ENCODE assay signal across 1 cellular context in genomic region chr7:128024154-128024553, GRCh38.
TF ChIP-seq lines count a peak whose summit lies in the region.

No MANE protein-coding gene starts in this region.

TF ChIP-seq in SK-N-SH treated with all-trans-retinoic acid at 6 μM for 48 hours, 23 proteins besides CTCF, POLR2A, EP300 and RAD21 (continued from another document):
- TF ChIP-seq, protein P1, sequence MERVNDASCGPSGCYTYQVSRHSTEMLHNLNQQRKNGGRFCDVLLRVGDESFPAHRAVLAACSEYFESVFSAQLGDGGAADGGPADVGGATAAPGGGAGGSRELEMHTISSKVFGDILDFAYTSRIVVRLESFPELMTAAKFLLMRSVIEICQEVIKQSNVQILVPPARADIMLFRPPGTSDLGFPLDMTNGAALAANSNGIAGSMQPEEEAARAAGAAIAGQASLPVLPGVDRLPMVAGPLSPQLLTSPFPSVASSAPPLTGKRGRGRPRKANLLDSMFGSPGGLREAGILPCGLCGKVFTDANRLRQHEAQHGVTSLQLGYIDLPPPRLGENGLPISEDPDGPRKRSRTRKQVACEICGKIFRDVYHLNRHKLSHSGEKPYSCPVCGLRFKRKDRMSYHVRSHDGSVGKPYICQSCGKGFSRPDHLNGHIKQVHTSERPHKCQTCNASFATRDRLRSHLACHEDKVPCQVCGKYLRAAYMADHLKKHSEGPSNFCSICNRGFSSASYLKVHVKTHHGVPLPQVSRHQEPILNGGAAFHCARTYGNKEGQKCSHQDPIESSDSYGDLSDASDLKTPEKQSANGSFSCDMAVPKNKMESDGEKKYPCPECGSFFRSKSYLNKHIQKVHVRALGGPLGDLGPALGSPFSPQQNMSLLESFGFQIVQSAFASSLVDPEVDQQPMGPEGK (CRISPR knock-in tag; IDR thresholded peaks at IDR 0.05; ENCODE audit: borderline replicate concordance) = no peak
- no peak for TF ChIP-seq OSR1 (CRISPR knock-in tag; IDR thresholded peaks at IDR 0.05)
- no peak for TF ChIP-seq PPARA (CRISPR knock-in tag; IDR thresholded peaks at IDR 0.05; ENCODE audit: borderline replicate concordance)
